ENCODE assay signal across 8 cellular contexts in genomic region chr20:2387180-2387577, GRCh38. TPM values are rescaled to one million over a fixed set of nuclear protein-coding genes. Genes with fewer than 3 reads are reported as not detected.
DNase-seq lines count a peak whose midpoint lies in the region; ATAC-seq and TF ChIP-seq lines count a peak whose summit lies in the region.

No MANE protein-coding gene starts in this region.

- no peaks in the 10 kb centered on the region for H3K9me3 ChIP-seq in cardiac muscle cell (ENCODE audit: low read depth)
- peaks cover 0 to 17% of the 10 kb centered on the region in 2 donors for H3K9me3 ChIP-seq in right atrium auricular region

- peak; percentile 10 to 45 for DNase-seq in cardiac muscle cell (ENCODE audit: low read depth in 1 of 2, low spot score in 1 of 2)
- no peak for DNase-seq in right atrium auricular region (ENCODE audit: low spot score)
- peak; percentile 19 for DNase-seq in NCI-H1105 treated with DMSO at 0.1 percent for 48 hours (lab: John Stamatoyannopoulos, UW)
- DNase-seq in activated CD8-positive, alpha-beta memory T cell treated with anti-CD3 and anti-CD28 coated beads, Interleukin-2, amount 50 U/mL, for 4 hours: peak; percentile 39
- peak; percentile 33 for DNase-seq in iPS DF 4.7 (ENCODE audit: extremely low read depth, low spot score)
- DNase-seq in stimulated activated naive CD8-positive, alpha-beta T cell treated with anti-CD3 and anti-CD28 coated beads, Interleukin-15, Interleukin-2, amounts not matched to agents 100 U/mL and 50 U/mL, for 24 hours: peak; percentile 65

- no peak overlapping the region for H3K4me3 ChIP-seq in cardiac muscle cell
- H3K4me3 ChIP-seq in right atrium auricular region: no peak overlapping the region

- peaks cover 5% of the 10 kb centered on the region for H3K27me3 ChIP-seq in cardiac muscle cell
- H3K27me3 ChIP-seq in right atrium auricular region: no peaks in the 10 kb centered on the region

- peak; percentile 29 for TF ChIP-seq CTCF in cardiac muscle cell (IDR thresholded peaks at IDR 0.05; ENCODE audit: low read depth, low read length)
- peak in 1 of 2 donors; percentile 24 for TF ChIP-seq CTCF in right atrium auricular region (IDR thresholded peaks at IDR 0.05)

- H3K4me1 ChIP-seq in cardiac muscle cell (ENCODE audit: low read depth) (no peaks in the 10 kb centered on the region), right atrium auricular region (no peaks in the 10 kb centered on the region)

- no peaks in the 10 kb centered on the region for H3K36me3 ChIP-seq in cardiac muscle cell
- H3K36me3 ChIP-seq in right atrium auricular region: no peaks in the 10 kb centered on the region

- no peak overlapping the region for H3K27ac ChIP-seq in cardiac muscle cell
- no peak overlapping the region for H3K27ac ChIP-seq in right atrium auricular region

- ATAC-seq in stimulated activated naive CD8-positive, alpha-beta T cell treated with anti-CD3 and anti-CD28 coated beads, Interleukin-15, Interleukin-2, amounts not matched to agents 100 U/mL and 50 U/mL, for 24 hours: peak; percentile 54
- ATAC-seq in GM18870 (IDR thresholded peaks at IDR 0.05; ENCODE audit: unreplicated experiment): no peak
- ATAC-seq in HG03095 (IDR thresholded peaks at IDR 0.05; ENCODE audit: unreplicated experiment): no peak

RNA-seq across cellular contexts. Expression of gene TGM6, which starts 6.5 kb away (rescaled TPM):
- total RNA-seq in cardiac muscle cell: not detected in 2 replicates
- not detected in 2 replicates for polyA plus RNA-seq in cardiac muscle cell
- not detected for total RNA-seq in right atrium auricular region
